Comparison of ENCODE assay signal across 8 cellular contexts in genomic region chr15:43376017-43376705, GRCh38. TPM values are rescaled to one million over a fixed set of nuclear protein-coding genes. Genes with fewer than 3 reads are reported as not detected.
DNase-seq lines count a peak whose midpoint lies in the region; ATAC-seq and TF ChIP-seq lines count a peak whose summit lies in the region.

No MANE protein-coding gene starts in this region.

- intact Hi-C loops in adrenal gland (cut with DNase I) = no loop called here

- H3K9me3 ChIP-seq in OCI-LY3 (ENCODE audit: insufficient read depth, low read length) (no peaks in the 10 kb centered on the region), adrenal gland (replicated peaks in 1 of 3) (no peaks in the 10 kb centered on the region)

- ATAC-seq in GM19397 (IDR thresholded peaks at IDR 0.05; ENCODE audit: unreplicated experiment) (no peak), GM18505 (IDR thresholded peaks at IDR 0.05; ENCODE audit: unreplicated experiment) (no peak)

- peaks cover 32% of the 10 kb centered on the region for H3K79me2 ChIP-seq in OCI-LY3 (ENCODE audit: low read length)

- no peak overlapping the region for H3K4me3 ChIP-seq in OCI-LY3 (ENCODE audit: low read length)
- no peak overlapping the region for H3K4me3 ChIP-seq in adrenal gland

- H3K27me3 ChIP-seq in OCI-LY3 (ENCODE audit: low read depth, low read length) = no peaks in the 10 kb centered on the region
- no peaks in the 10 kb centered on the region for H3K27me3 ChIP-seq in adrenal gland

- TF ChIP-seq CTCF in AG09319 (IDR thresholded peaks at IDR 0.05; ENCODE audit: low read depth, low read length) (peak; percentile 80), GM12874 (IDR thresholded peaks at IDR 0.05; ENCODE audit: insufficient read depth, low read depth, low read length) (peak; percentile 79), OCI-LY3 (IDR thresholded peaks at IDR 0.05; ENCODE audit: low read depth, low read length) (peak; percentile 79), adrenal gland (IDR thresholded peaks at IDR 0.05) (peak; percentile 21 to 61 (median 42))

- H3K36me3 ChIP-seq in OCI-LY3 (replicated peaks; ENCODE audit: low read depth, low read length) = peaks cover 36% of the 10 kb centered on the region
- peaks cover 0 to 7% of the 10 kb centered on the region in 2 donors for H3K36me3 ChIP-seq in adrenal gland (replicated peaks in 1 of 2)

- TF ChIP-seq POLR2A in adrenal gland (IDR thresholded peaks at IDR 0.05) (no peak), GM18505 (IDR thresholded peaks at IDR 0.05; ENCODE audit: borderline replicate concordance, extremely low read depth, insufficient read depth, insufficient read length) (no peak)

- H4K20me1 ChIP-seq in OCI-LY3 (ENCODE audit: insufficient read depth, low read length) = peaks cover 6% of the 10 kb centered on the region; the same call in 1 of the 2 replicates

- no peak overlapping the region for H3K4me2 ChIP-seq in OCI-LY3 (ENCODE audit: low read length)

- H2AFZ ChIP-seq in OCI-LY3 (ENCODE audit: low read depth, low read length) = no peak overlapping the region

- WGBS in adrenal gland, 4 donors = 83 to 87% (median 86%) methylated on average over 13 of the region's 13 CpGs

- H3K9ac ChIP-seq in OCI-LY3 (ENCODE audit: low read length) = no peak overlapping the region

- peaks cover 9% of the 10 kb centered on the region for H3K4me1 ChIP-seq in OCI-LY3 (ENCODE audit: low read length)
- H3K4me1 ChIP-seq in adrenal gland (replicated peaks in 1 of 2) = peaks cover 4 to 7% of the 10 kb centered on the region in 2 donors

- DNase-seq in AG09319 (ENCODE audit: extremely low read depth, low read depth) (no peak), adrenal gland (peak in 3 of 7 donors; percentile 7 to 59 (median 9)), kidney tubule cell (ENCODE audit: low spot score) (peak; percentile 45), superior temporal gyrus (ENCODE audit: extremely low spot score) (peak; percentile 38)

- no peak overlapping the region for H3K27ac ChIP-seq in OCI-LY3 (ENCODE audit: low read length)
- H3K27ac ChIP-seq in adrenal gland = no peak overlapping the region

RNA-seq across cellular contexts. Expression of gene TUBGCP4, which starts 5.3 kb away (rescaled TPM):
- total RNA-seq in adrenal gland = 10 to 100 TPM; 11.1 to 23.3 (median 14.4) TPM
- polyA plus RNA-seq in adrenal gland = 10 to 100 TPM in 1 of 3 donors, 1 to 10 TPM in 2; 5.3 to 11.9 (median 6.1) TPM

RNA-seq across cellular contexts. Expression of gene ZSCAN29, which starts 5.3 kb away (rescaled TPM):
- 10 to 100 TPM; 11.1 to 24.9 (median 19.3) TPM for total RNA-seq in adrenal gland
- 10 to 100 TPM in 2 of 3 donors, 1 to 10 TPM in 1; 5.2 to 13.4 (median 10.4) TPM for polyA plus RNA-seq in adrenal gland

RNA-seq across cellular contexts. Expression of gene LCMT2, which starts 45.8 kb away (rescaled TPM):
- 10 to 100 TPM in 2 of 8 donors, 1 to 10 TPM in 6; 5.6 to 14.0 (median 9.0) TPM for total RNA-seq in adrenal gland
- 10 to 100 TPM in 1 of 3 donors, 1 to 10 TPM in 2; 2.3 to 11.9 (median 2.8) TPM for polyA plus RNA-seq in adrenal gland
